Comparison of ENCODE assay signal across 19 cellular contexts in the genomic region with DNA sequence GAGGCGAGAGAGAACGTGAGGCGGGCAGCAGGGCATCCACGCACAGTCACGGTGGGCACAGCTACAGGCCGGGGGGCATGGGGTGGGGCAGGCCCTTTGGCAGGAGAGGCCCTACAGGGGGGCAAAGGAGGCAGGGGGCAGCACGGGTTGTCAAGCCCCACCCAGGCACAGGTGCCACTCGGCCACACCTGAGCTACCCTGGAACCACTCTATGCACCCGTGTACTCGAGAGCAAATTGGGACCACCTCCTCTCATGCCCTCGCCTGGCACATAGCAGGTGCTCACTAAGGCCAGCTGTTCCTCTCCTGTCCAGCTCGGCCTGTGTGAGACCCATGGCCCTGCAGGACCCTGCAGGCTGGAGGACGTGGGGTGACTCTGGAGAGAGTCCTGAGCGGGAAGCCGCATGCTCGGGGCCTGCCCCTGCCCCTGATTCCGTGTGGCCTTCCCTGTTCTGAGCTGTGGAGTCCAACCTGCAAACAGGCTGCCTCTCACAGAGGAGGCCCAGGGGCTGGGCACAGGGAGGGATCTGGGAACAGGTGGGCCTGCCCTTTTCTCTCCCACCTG. TPM values are rescaled to one million over a fixed set of nuclear protein-coding genes. Genes with fewer than 3 reads are reported as not detected.
DNase-seq lines count a peak whose midpoint lies in the region; ATAC-seq and TF ChIP-seq lines count a peak whose summit lies in the region.
"Had no signal": no experiment of that assay in that cellular context is flagged by ENCODE, and none has a peak within 500 bp of the region (broad histone marks: within the 10 kb centered on the region; RNA-seq: fewer than 3 reads in every experiment).

No MANE protein-coding gene starts in this region.

- H3K27ac Mint-ChIP-seq in activated CD4-positive, alpha-beta memory T cell treated with anti-CD3 and anti-CD28 coated beads for 36 hours: no peak overlapping the region
- H3K27ac Mint-ChIP-seq in endodermal cell: no peak overlapping the region
- peak overlapping the region; percentile 62 for H3K27ac Mint-ChIP-seq in stimulated activated naive B cell treated with anti-CD40 and anti-IgM and Interleukin-4, amounts not matched to agents 10 μg/mL and 1 μg/mL and 100 μg/mL, for 72 hours
- H3K27ac Mint-ChIP-seq: activated T-helper 17 cell treated with anti-CD3 and anti-CD28 coated beads, Interleukin-2, amount 50 U/mL, for 72 hours; natural killer cell treated with Interleukin-12 subunit alpha and Interleukin-12 subunit beta and Interleukin-15 and Interleukin-18, amount 100 ng/mL, for 72 hours; T-helper 2 cell treated with Interferon-gamma antibody and Interleukin-4, amounts not matched to agents 5 μg/mL and 100 μg/mL, for 36 hours; WTC11 had no signal

- H3K4me1 Mint-ChIP-seq in activated CD4-positive, alpha-beta memory T cell treated with anti-CD3 and anti-CD28 coated beads for 36 hours (ENCODE audit: low read depth): no peaks in the 10 kb centered on the region
- no peaks in the 10 kb centered on the region for H3K4me1 Mint-ChIP-seq in endodermal cell
- no peaks in the 10 kb centered on the region for H3K4me1 Mint-ChIP-seq in stimulated activated naive B cell treated with anti-CD40 and anti-IgM and Interleukin-4, amounts not matched to agents 10 μg/mL and 1 μg/mL and 100 μg/mL, for 72 hours
- H3K4me1 Mint-ChIP-seq: activated T-helper 17 cell treated with anti-CD3 and anti-CD28 coated beads, Interleukin-2, amount 50 U/mL, for 72 hours; WTC11 had no signal

- H3K4me3 ChIP-seq in endodermal cell (ENCODE audit: low read length) (no peak overlapping the region), mucosa of descending colon (no peak overlapping the region)
- H3K4me3 ChIP-seq: SJCRH30, thyroid gland had no signal

- TF ChIP-seq CTCF in endodermal cell (conservative IDR thresholded peaks at IDR 0.05) (no peak), mucosa of descending colon (IDR thresholded peaks at IDR 0.05) (no peak)

- no peak overlapping the region for H3K27ac ChIP-seq in endodermal cell (ENCODE audit: low read depth, low read length)
- H3K27ac ChIP-seq: SJCRH30, thyroid gland had no signal

- H3K36me3 Mint-ChIP-seq in activated CD4-positive, alpha-beta memory T cell treated with anti-CD3 and anti-CD28 coated beads for 36 hours: peaks cover 11% of the 10 kb centered on the region
- H3K36me3 Mint-ChIP-seq in endodermal cell (ENCODE audit: low read depth): peaks cover 56% of the 10 kb centered on the region
- peaks cover 68 to 82% of the 10 kb centered on the region in 2 donors for H3K36me3 Mint-ChIP-seq in stimulated activated naive B cell treated with anti-CD40 and anti-IgM and Interleukin-4, amounts not matched to agents 10 μg/mL and 1 μg/mL and 100 μg/mL, for 72 hours

- H3K9me3 ChIP-seq in endodermal cell (ENCODE audit: control insufficient read depth, low read length) (peaks cover 27% of the 10 kb centered on the region), mucosa of descending colon (peaks cover 19% of the 10 kb centered on the region)
- H3K9me3 ChIP-seq: thyroid gland had no signal

- H3K36me3 ChIP-seq in endodermal cell (ENCODE audit: control insufficient read depth, insufficient read depth, low read length) (peaks cover 50% of the 10 kb centered on the region), mucosa of descending colon (ENCODE audit: low read depth) (peaks cover 3% of the 10 kb centered on the region)

- ATAC-seq in mucosa of descending colon (peak; percentile 16), GM18519 (IDR thresholded peaks at IDR 0.05; ENCODE audit: low FRiP score, unreplicated experiment) (no peak)
- ATAC-seq in stimulated activated naive B cell treated with anti-CD40 and anti-IgM and Interleukin-4, amounts not matched to agents 10 μg/mL and 1 μg/mL and 100 μg/mL, for 72 hours (replicated peaks): no peak
- ATAC-seq: activated T-helper 17 cell treated with anti-CD3 and anti-CD28 coated beads, Interleukin-2, amount 50 U/mL, for 72 hours had no signal

- no peaks in the 10 kb centered on the region for H3K27me3 Mint-ChIP-seq in activated CD4-positive, alpha-beta memory T cell treated with anti-CD3 and anti-CD28 coated beads for 36 hours
- H3K27me3 Mint-ChIP-seq in endodermal cell (ENCODE audit: insufficient read depth): no peaks in the 10 kb centered on the region
- no peaks in the 10 kb centered on the region for H3K27me3 Mint-ChIP-seq in stimulated activated naive B cell treated with anti-CD40 and anti-IgM and Interleukin-4, amounts not matched to agents 10 μg/mL and 1 μg/mL and 100 μg/mL, for 72 hours
- H3K27me3 Mint-ChIP-seq: activated T-helper 17 cell treated with anti-CD3 and anti-CD28 coated beads, Interleukin-2, amount 50 U/mL, for 72 hours; natural killer cell treated with Interleukin-12 subunit alpha and Interleukin-12 subunit beta and Interleukin-15 and Interleukin-18, amount 100 ng/mL, for 72 hours had no signal

- peaks cover 36% of the 10 kb centered on the region for H3K9me3 Mint-ChIP-seq in activated CD4-positive, alpha-beta memory T cell treated with anti-CD3 and anti-CD28 coated beads for 36 hours
- H3K9me3 Mint-ChIP-seq in endodermal cell: peaks cover 22% of the 10 kb centered on the region
- peaks cover 0 to 9% of the 10 kb centered on the region in 2 donors for H3K9me3 Mint-ChIP-seq in stimulated activated naive B cell treated with anti-CD40 and anti-IgM and Interleukin-4, amounts not matched to agents 10 μg/mL and 1 μg/mL and 100 μg/mL, for 72 hours
- H3K9me3 Mint-ChIP-seq: natural killer cell treated with Interleukin-12 subunit alpha and Interleukin-12 subunit beta and Interleukin-15 and Interleukin-18, amount 100 ng/mL, for 72 hours had no signal

- H3K4me1 ChIP-seq in endodermal cell (ENCODE audit: control insufficient read depth, insufficient read depth, low read length) (no peaks in the 10 kb centered on the region), mucosa of descending colon (ENCODE audit: low read depth) (no peaks in the 10 kb centered on the region)
- H3K4me1 ChIP-seq: SJCRH30, thyroid gland had no signal

- intact Hi-C loops in activated CD4-positive, alpha-beta memory T cell treated with anti-CD3 and anti-CD28 coated beads for 36 hours (cut with micrococcal nuclease): no loop called here
- intact Hi-C loops in mucosa of descending colon (cut with DNase I, micrococcal nuclease): no loop called here

- no peak overlapping the region for H3K4me3 Mint-ChIP-seq in activated CD4-positive, alpha-beta memory T cell treated with anti-CD3 and anti-CD28 coated beads for 36 hours
- no peak overlapping the region for H3K4me3 Mint-ChIP-seq in endodermal cell
- peak overlapping the region in 1 of 2 donors; percentile 14 for H3K4me3 Mint-ChIP-seq in stimulated activated naive B cell treated with anti-CD40 and anti-IgM and Interleukin-4, amounts not matched to agents 10 μg/mL and 1 μg/mL and 100 μg/mL, for 72 hours
- H3K4me3 Mint-ChIP-seq: activated T-helper 17 cell treated with anti-CD3 and anti-CD28 coated beads, Interleukin-2, amount 50 U/mL, for 72 hours; natural killer cell treated with Interleukin-12 subunit alpha and Interleukin-12 subunit beta and Interleukin-15 and Interleukin-18, amount 100 ng/mL, for 72 hours; T-helper 2 cell treated with Interferon-gamma antibody and Interleukin-4, amounts not matched to agents 5 μg/mL and 100 μg/mL, for 36 hours; WTC11 had no signal

- no peak overlapping the region for H3K9ac ChIP-seq in endodermal cell (ENCODE audit: extremely low read depth, low read length, poor library complexity, severe bottlenecking)

- H3K27me3 ChIP-seq in endodermal cell (ENCODE audit: control insufficient read depth, insufficient read depth, low read length, poor library complexity, severe bottlenecking): no peaks in the 10 kb centered on the region
- H3K27me3 ChIP-seq: SJCRH30, thyroid gland had no signal

- peak; percentile 7 for DNase-seq in activated CD4-positive, alpha-beta memory T cell treated with anti-CD3 and anti-CD28 coated beads for 36 hours
- DNase-seq in endodermal cell (peak; percentile 43), mucosa of descending colon (peak in 1 of 3 donors; percentile 25), SW 1271 (lab: John Stamatoyannopoulos, UW) (no peak)
- no peak for DNase-seq in stimulated activated naive B cell treated with anti-CD40 and anti-IgM and Interleukin-4, amounts not matched to agents 10 μg/mL and 1 μg/mL and 100 μg/mL, for 72 hours
- DNase-seq in stimulated activated CD4-positive, alpha-beta T cell treated with anti-CD3 and anti-CD28 coated beads, Interleukin-4, amount 100 ng/mL, for 24 hours: no peak
- DNase-seq: central memory CD4-positive, alpha-beta T cell; effector memory CD4-positive, alpha-beta T cell; KBM-7; mammary epithelial cell; NCI-H187; NCI-H748 treated with DMSO at 0.1 percent for 48 hours had no signal

- CTCF ChIA-PET in activated CD4-positive, alpha-beta memory T cell treated with anti-CD3 and anti-CD28 coated beads for 36 hours (lab: Charles Lee): interaction anchor here (1.0 kb wide), 1 partner anchor 13 kb away, joined by 4 read pairs; no protein-coding TSS in a partner anchor

- WGBS in endodermal cell (ENCODE audit: insufficient coverage in 1 of 2, insufficient read length in 1 of 2), 2 experiments: 96% methylated on average over 10 to 17 of the region's 17 CpGs

- POLR2A ChIA-PET in activated CD4-positive, alpha-beta memory T cell treated with anti-CD3 and anti-CD28 coated beads for 36 hours (lab: Charles Lee): no interaction called here

RNA-seq across cellular contexts. Expression of gene SARDH, which starts 31.4 kb away (rescaled TPM):
- 1 to 10 TPM; 6.5 to 6.6 TPM for total RNA-seq in activated CD4-positive, alpha-beta memory T cell treated with anti-CD3 and anti-CD28 coated beads for 36 hours
- total RNA-seq in endodermal cell (10 to 100 TPM in 1 of 2 donors, 1 to 10 TPM in 1; 8.4 to 11.2 TPM), mucosa of descending colon (1 to 10 TPM in 1 of 3 donors, under 1 TPM in 2; 0.23 to 2.1 (median 0.46) TPM)
- 6.2 TPM for polyA plus RNA-seq in endodermal cell (2013, experiment 1 of 2)
- polyA plus RNA-seq in endodermal cell (2013, experiment 2 of 2): 6.1 TPM

Comparison
In these comparisons a context has a peak if more than half of its experiments do, and no peak if none do; other contexts are left out.
1. DNase-seq: peak in activated CD4-positive, alpha-beta memory T cell treated with anti-CD3 and anti-CD28 coated beads for 36 hours (single experiment) and endodermal cell (single experiment); none in stimulated activated naive B cell treated with anti-CD40 and anti-IgM and Interleukin-4, amounts not matched to agents 10 μg/mL and 1 μg/mL and 100 μg/mL, for 72 hours (single experiment), SW 1271 (0 of 2) and stimulated activated CD4-positive, alpha-beta T cell treated with anti-CD3 and anti-CD28 coated beads, Interleukin-4, amount 100 ng/mL, for 24 hours (single experiment).